Comparison of ENCODE assay signal across 10 cellular contexts in the genomic region with DNA sequence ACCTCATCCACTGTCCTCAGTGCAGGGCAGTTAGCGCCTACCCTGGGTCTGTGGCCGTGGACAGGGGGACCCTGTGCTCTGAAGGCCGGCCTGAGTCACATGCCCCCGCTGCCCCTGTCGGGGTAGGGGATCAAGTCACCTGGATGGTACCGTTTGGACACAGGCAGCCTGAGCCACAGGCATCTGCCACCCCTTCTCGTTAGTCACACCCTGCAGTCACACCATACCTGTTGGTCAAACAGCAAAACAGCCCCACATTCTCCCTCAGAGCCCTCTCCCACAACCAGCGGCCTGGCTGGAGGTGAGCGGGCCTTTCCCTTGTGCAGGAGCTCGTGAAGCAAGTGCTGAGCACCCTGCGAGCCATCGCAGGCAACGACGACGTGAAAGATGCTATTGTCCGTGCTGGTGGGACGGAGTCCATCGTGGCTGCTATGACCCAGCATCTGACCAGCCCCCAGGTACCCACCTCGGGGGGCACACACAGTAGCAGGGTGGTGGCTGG.
"Had no signal": no experiment of that assay in that cellular context is flagged by ENCODE, and none has a peak within 500 bp of the region (broad histone marks: within the 10 kb centered on the region; RNA-seq: fewer than 3 reads in every experiment).

No MANE protein-coding gene starts in this region.

- DNase-seq: HFFc6, IMR-90, KBM-7 had no signal

- H3K9me3 ChIP-seq: HAP-1 had no signal

- H3K27ac ChIP-seq: HL-60, KMS-11 had no signal

- H3K4me1 ChIP-seq: HAP-1 had no signal

- H3K4me3 ChIP-seq: GM23338, HAP-1 had no signal

- H3K9ac ChIP-seq: KMS-11 had no signal

- H3K4me1 Mint-ChIP-seq: GM23338 had no signal

- H3K27ac Mint-ChIP-seq: GM23338, HFFc6 had no signal

- FAIRE-seq: H1, H54 had no signal

- H3K4me3 Mint-ChIP-seq: GM23338, HFFc6 had no signal

- ATAC-seq: GM23338, HCT116 had no signal

- H3K4me2 ChIP-seq: GM23338, KMS-11 had no signal

- H3K9me3 Mint-ChIP-seq: GM23338, HFFc6 had no signal

- H2AFZ ChIP-seq: GM23338 had no signal
